In the genomic region with DNA sequence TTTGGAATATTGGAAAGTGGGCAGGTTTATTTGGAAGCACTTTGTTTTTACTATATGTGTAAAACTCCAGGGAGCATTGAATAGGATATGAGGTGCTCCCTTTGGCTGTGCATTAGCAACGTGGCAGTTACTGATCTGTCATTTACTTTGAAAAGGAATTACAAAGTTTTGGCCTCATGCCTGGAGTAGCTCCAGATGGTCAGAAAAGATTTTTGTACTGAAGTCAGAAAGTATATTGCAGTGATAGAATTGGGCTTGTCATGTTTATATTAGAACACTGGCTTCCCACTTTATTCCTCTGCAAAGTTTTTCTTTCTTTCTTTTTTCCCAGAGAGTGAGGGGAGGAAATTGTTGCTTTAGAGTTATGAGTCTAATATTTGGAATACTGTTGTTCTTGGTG, we compare ENCODE assay signal across 1 cellular context.
TF ChIP-seq lines count a peak whose summit lies in the region.

No MANE protein-coding gene starts in this region.

TF ChIP-seq in endothelial cell of umbilical vein, 7 proteins besides CTCF, POLR2A, EP300 and RAD21 (continued from another document):
- TF ChIP-seq, protein P1, sequence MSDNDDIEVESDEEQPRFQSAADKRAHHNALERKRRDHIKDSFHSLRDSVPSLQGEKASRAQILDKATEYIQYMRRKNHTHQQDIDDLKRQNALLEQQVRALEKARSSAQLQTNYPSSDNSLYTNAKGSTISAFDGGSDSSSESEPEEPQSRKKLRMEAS (IDR thresholded peaks at IDR 0.05; ENCODE audit: insufficient read depth, insufficient read length), result no peak
- no peak for TF ChIP-seq POLR2AphosphoS5 (IDR thresholded peaks at IDR 0.05; ENCODE audit: insufficient read depth, low read depth, low read length)
- TF ChIP-seq JUN (IDR thresholded peaks at IDR 0.05; ENCODE audit: borderline replicate concordance, insufficient read depth, insufficient read length, low read depth), result no peak
- TF ChIP-seq MYC (IDR thresholded peaks at IDR 0.05; ENCODE audit: low read depth, low read length), result no peak
- no peak for TF ChIP-seq FOS (IDR thresholded peaks at IDR 0.05; ENCODE audit: borderline replicate concordance, insufficient read depth, low read length)
TF ChIP-seq in endothelial cell of umbilical vein: peak in this region for 0.
